Comparison of ENCODE assay signal across 15 cellular contexts in genomic region chr2:96801464-96802280, GRCh38. TPM values are rescaled to one million over a fixed set of nuclear protein-coding genes. Genes with fewer than 3 reads are reported as not detected.
DNase-seq lines count a peak whose midpoint lies in the region; ATAC-seq, FAIRE-seq and TF ChIP-seq lines count a peak whose summit lies in the region.
"Had no signal": no experiment of that assay in that cellular context is flagged by ENCODE, and none has a peak within 500 bp of the region (broad histone marks: within the 10 kb centered on the region; RNA-seq: fewer than 3 reads in every experiment).

No MANE protein-coding gene starts in this region.

- no peak overlapping the region for H3K4ac ChIP-seq in IMR-90 (ENCODE audit: low read depth, low read length)

- H3K4me3 ChIP-seq in left ventricle myocardium inferior, result no peak overlapping the region
- no peak overlapping the region for H3K4me3 ChIP-seq in IMR-90 (ENCODE audit: insufficient read depth, low read depth, low read length)
- H3K4me3 ChIP-seq in GM12878, result no peak overlapping the region
- H3K4me3 ChIP-seq: upper lobe of right lung had no signal

- 0 out of 2 replicates have a peak, but pooled peaks cover 3% of the 10 kb centered on the region for H3K9me1 ChIP-seq in IMR-90 (ENCODE audit: insufficient read depth, low read length)

- H4K91ac ChIP-seq in IMR-90 (ENCODE audit: insufficient read depth, low read depth, low read length), result no peak overlapping the region

- H3K27me3 ChIP-seq in left ventricle myocardium inferior (ENCODE audit: low read depth) (no peaks in the 10 kb centered on the region), IMR-90 (ENCODE audit: control insufficient read depth, insufficient read depth, low read length) (no peaks in the 10 kb centered on the region), GM12878 (replicated peaks in 1 of 2; ENCODE audit: control insufficient read depth in 2 of 2, insufficient read depth in 2 of 2, low read length in 1 of 2) (no peaks in the 10 kb centered on the region)
- H3K27me3 ChIP-seq: upper lobe of right lung had no signal

- no peak for TF ChIP-seq POLR2A in IMR-90 (IDR thresholded peaks at IDR 0.05; ENCODE audit: low read depth, low read length)
- no peak for TF ChIP-seq POLR2A in GM12878 (IDR thresholded peaks at IDR 0.05; ENCODE audit: low read depth, low read length)

- H3K4me1 Mint-ChIP-seq in stimulated activated effector memory CD8-positive, alpha-beta T cell treated with anti-CD3 and anti-CD28 coated beads, Interleukin-12 subunit alpha, Interleukin-12 subunit beta, amount 100 ng/mL, for 72 hours, result peaks cover 7% of the 10 kb centered on the region
- H3K4me1 Mint-ChIP-seq in activated CD4-positive, alpha-beta T cell treated with anti-CD3 and anti-CD28 coated beads, Interleukin-2, amount 10 ng/mL, durations not matched to agents 24 days and 14 days, result peaks cover 6% of the 10 kb centered on the region

- no peaks in the 10 kb centered on the region for H3K9me3 ChIP-seq in left ventricle myocardium inferior (replicated peaks)
- H3K9me3 ChIP-seq in IMR-90 (ENCODE audit: control insufficient read depth, insufficient read depth, low read length), result no peaks in the 10 kb centered on the region
- H3K9me3 ChIP-seq in GM12878 (replicated peaks; ENCODE audit: control insufficient read depth, insufficient read depth, low read length), result no peaks in the 10 kb centered on the region
- H3K9me3 ChIP-seq: upper lobe of right lung had no signal

- no peak overlapping the region for H3K23ac ChIP-seq in IMR-90 (ENCODE audit: low read depth, low read length)

- H3K56ac ChIP-seq in IMR-90 (ENCODE audit: extremely low read depth, insufficient read depth, low read length), result no peak overlapping the region

- H3K79me1 ChIP-seq in IMR-90 (ENCODE audit: low read depth in 1 of 2, low read length in 2 of 2), result no peaks in the 10 kb centered on the region

- H2AFZ ChIP-seq in IMR-90 (replicated peaks; ENCODE audit: low read length, poor library complexity) (no peak overlapping the region), GM12878 (ENCODE audit: control insufficient read depth, low read depth, low read length) (peak overlapping the region; percentile 33; the same call in 1 of the 2 replicates)

- FAIRE-seq in GM12878 (lab: Jason Lieb, UNC), result peak; percentile 31

- TF ChIP-seq RAD21 in IMR-90 (IDR thresholded peaks at IDR 0.05; ENCODE audit: low read length), result no peak
- no peak for TF ChIP-seq RAD21 in GM12878 (IDR thresholded peaks at IDR 0.05; ENCODE audit: insufficient read depth, low read depth, low read length)

- H3K36me3 ChIP-seq in left ventricle myocardium inferior (peaks cover 58% of the 10 kb centered on the region), IMR-90 (ENCODE audit: control insufficient read depth, insufficient read depth, low read length) (peaks cover 2% of the 10 kb centered on the region), GM12878 (ENCODE audit: control insufficient read depth in 2 of 2, insufficient read depth in 2 of 2, low read length in 1 of 2) (peaks cover 19 to 23% of the 10 kb centered on the region in 2 experiments)

- peak overlapping the region; percentile 58 for H2AK9ac ChIP-seq in IMR-90 (replicated peaks; ENCODE audit: low read depth, low read length, poor library complexity)

- H4K20me1 ChIP-seq in IMR-90 (ENCODE audit: insufficient read depth, low read length) (no peaks in the 10 kb centered on the region), GM12878 (ENCODE audit: control insufficient read depth, insufficient read depth) (no peaks in the 10 kb centered on the region)

- RAD21 ChIA-PET in GM12878 (lab: Charles Lee; ENCODE audit: unreplicated experiment), result interaction anchor here (1.0 to 2.1 kb wide), 8 partner anchors 17 to 535 kb away, joined by 3 to 15 read pairs (median 4); partner anchors contain the start of gene CNNM4

- TF ChIP-seq EP300 in GM12878 (IDR thresholded peaks at IDR 0.05; ENCODE audit: borderline replicate concordance in 1 of 2, control insufficient read depth in 1 of 2, low read depth in 2 of 2, low read length in 2 of 2), result no peak

- intact Hi-C loops in Right ventricle myocardium superior (cut with DNase I), result no loop called here
- intact Hi-C loops in left ventricle myocardium inferior (cut with micrococcal nuclease), result no loop called here
- intact Hi-C loops in IMR-90 (cut with micrococcal nuclease), result loop anchor here (5.0 kb wide), 1 partner anchor 39 kb away; the partner anchor contains the start of gene CNNM4
- intact Hi-C loops in GM12878 (cut with micrococcal nuclease; ENCODE audit: unreplicated experiment), result loop anchor here (2.0 to 5.0 kb wide), 2 partner anchors 37 to 164 kb away; partner anchors contain the start of gene KANSL3
- intact Hi-C loops in activated CD4-positive, alpha-beta T cell treated with anti-CD3 and anti-CD28 coated beads, Interleukin-2, amount 10 ng/mL, durations not matched to agents 24 days and 14 days (cut with micrococcal nuclease), result loop anchor here (1.0 to 2.0 kb wide), 3 partner anchors 14 to 61 kb away; partner anchors contain the start of genes CNNM4 and LMAN2L

- H2BK120ac ChIP-seq in IMR-90 (ENCODE audit: low read depth, low read length), result no peak overlapping the region

- H2BK20ac ChIP-seq in IMR-90 (ENCODE audit: low read depth, low read length), result no peak overlapping the region

- dilution Hi-C loops in IMR-90 (cut with HindIII; ENCODE audit: low sequenced_read_pairs, unreplicated experiment), result no loop called here

- H3K36me3 Mint-ChIP-seq in stimulated activated effector memory CD8-positive, alpha-beta T cell treated with anti-CD3 and anti-CD28 coated beads, Interleukin-12 subunit alpha, Interleukin-12 subunit beta, amount 100 ng/mL, for 72 hours, result peaks cover 21% of the 10 kb centered on the region
- peaks cover 7% of the 10 kb centered on the region for H3K36me3 Mint-ChIP-seq in activated CD4-positive, alpha-beta T cell treated with anti-CD3 and anti-CD28 coated beads, Interleukin-2, amount 10 ng/mL, durations not matched to agents 24 days and 14 days (ENCODE audit: low read depth)

- H3K27ac ChIP-seq in left ventricle myocardium inferior (replicated peaks) (no peak overlapping the region), IMR-90 (ENCODE audit: insufficient read depth, low read length) (no peak overlapping the region), GM12878 (ENCODE audit: control insufficient read depth, insufficient read depth) (peak overlapping the region; percentile 37; the same call in 1 of the 2 replicates)
- H3K27ac ChIP-seq: epithelial cell of prostate, parathyroid adenoma, upper lobe of right lung had no signal

- no peaks in the 10 kb centered on the region for H3K27me3 Mint-ChIP-seq in activated CD4-positive, alpha-beta T cell treated with anti-CD3 and anti-CD28 coated beads, Interleukin-2, amount 10 ng/mL, durations not matched to agents 24 days and 14 days
- H3K27me3 Mint-ChIP-seq: activated B cell treated with CpG ODN at 0.5 μM for 24 hours; activated CD4-positive, alpha-beta memory T cell treated with anti-CD3 and anti-CD28 coated beads for 36 hours had no signal

- H2BK15ac ChIP-seq in IMR-90 (ENCODE audit: low read depth, low read length), result no peak overlapping the region

- peaks cover 7% of the 10 kb centered on the region for H3K4me1 ChIP-seq in left ventricle myocardium inferior
- no peaks in the 10 kb centered on the region for H3K4me1 ChIP-seq in IMR-90 (ENCODE audit: control insufficient read depth, insufficient read depth, low read length)
- H3K4me1 ChIP-seq in GM12878 (ENCODE audit: control insufficient read depth, insufficient read depth, low read length), result peaks cover 18% of the 10 kb centered on the region
- H3K4me1 ChIP-seq: upper lobe of right lung had no signal

- H3K27ac Mint-ChIP-seq in stimulated activated effector memory CD8-positive, alpha-beta T cell treated with anti-CD3 and anti-CD28 coated beads, Interleukin-12 subunit alpha, Interleukin-12 subunit beta, amount 100 ng/mL, for 72 hours, result no peak overlapping the region
- no peak overlapping the region for H3K27ac Mint-ChIP-seq in activated CD4-positive, alpha-beta T cell treated with anti-CD3 and anti-CD28 coated beads, Interleukin-2, amount 10 ng/mL, durations not matched to agents 24 days and 14 days
- H3K27ac Mint-ChIP-seq: activated B cell treated with CpG ODN at 0.5 μM for 24 hours; activated CD4-positive, alpha-beta memory T cell treated with anti-CD3 and anti-CD28 coated beads for 36 hours; immature natural killer cell had no signal

- H3K4me2 ChIP-seq in IMR-90 (ENCODE audit: low read depth, low read length), result no peak overlapping the region
- no peak overlapping the region for H3K4me2 ChIP-seq in GM12878 (ENCODE audit: control insufficient read depth, insufficient read depth)

- peak overlapping the region; percentile 24 for H2BK5ac ChIP-seq in IMR-90 (ENCODE audit: low read depth, low read length, poor library complexity, severe bottlenecking)

- WGBS in IMR-90 (ENCODE audit: extremely low coverage in 2 of 2, insufficient read length in 1 of 2), 2 experiments, result 96% methylated on average over 3 of the region's 4 CpGs; no CpG with 5 or more reads in 1 of the 2 experiments
- WGBS in GM12878 (ENCODE audit: insufficient coverage, insufficient replicate concordance, low lambda C conversion rate, missing lambda C conversion rate), result 82% methylated on average over 4 of the region's 4 CpGs

- CTCF ChIA-PET in IMR-90 (lab: Yijun Ruan, JAX), result interaction anchor here (1.0 kb wide), 1 partner anchor 16 kb away, joined by 3 read pairs; no protein-coding TSS in a partner anchor
- CTCF ChIA-PET in GM12878 (lab: Yijun Ruan, JAX), result interaction anchor here (0.7 to 2.6 kb wide), 15 partner anchors 8 to 199 kb away, joined by 3 to 42 read pairs (median 4); partner anchors contain the start of gene CNNM4

- H3K14ac ChIP-seq in IMR-90 (replicated peaks; ENCODE audit: low read depth, low read length), result no peak overlapping the region

- no peak for DNase-seq in Right ventricle myocardium superior
- no peak for DNase-seq in left ventricle myocardium inferior
- no peak for DNase-seq in IMR-90
- no peak for DNase-seq in GM12878 (ENCODE audit: low read depth, low spot score)
- DNase-seq in stimulated activated effector memory CD8-positive, alpha-beta T cell treated with anti-CD3 and anti-CD28 coated beads, Interleukin-12 subunit alpha, Interleukin-12 subunit beta, amount 100 ng/mL, for 72 hours (ENCODE audit: low spot score in 2 of 2), result no peak
- DNase-seq in SHP77 treated with DMSO at 0.1 percent for 48 hours (lab: John Stamatoyannopoulos, UW), result no peak
- no peak for DNase-seq in activated CD4-positive, alpha-beta T cell treated with anti-CD3 and anti-CD28 coated beads, Interleukin-2, amount 10 ng/mL, durations not matched to agents 24 days and 14 days

- H3K9ac ChIP-seq in IMR-90 (ENCODE audit: low read depth, low read length) (no peak overlapping the region), GM12878 (ENCODE audit: control insufficient read depth, insufficient read depth, low read length) (0 out of 2 replicates have a peak overlapping the region, but pooled peaks have one; percentile 0)
- H3K9ac ChIP-seq: parathyroid adenoma had no signal

- POLR2A ChIA-PET in IMR-90 (lab: Charles Lee; ENCODE audit: unreplicated experiment), result no interaction called here
- POLR2A ChIA-PET in GM12878 (lab: Charles Lee), result interaction anchor here (0.6 to 1.0 kb wide), 2 partner anchors 27 to 57 kb away, joined by 3 to 9 read pairs; no protein-coding TSS in a partner anchor

- TF ChIP-seq CTCF in left ventricle myocardium inferior (IDR thresholded peaks at IDR 0.05; ENCODE audit: borderline replicate concordance) (no peak), IMR-90 (conservative IDR thresholded peaks at IDR 0.05; ENCODE audit: low read depth, low read length) (no peak), GM12878 (IDR thresholded peaks at IDR 0.05 in 2 of 3, conservative IDR thresholded peaks at IDR 0.05 in 1 of 3; ENCODE audit: control insufficient read depth in 2 of 3, extremely low read depth in 1 of 3, insufficient read depth in 1 of 3, low read depth in 3 of 3, low read length in 3 of 3) (no peak)

- H2AK5ac ChIP-seq in IMR-90 (ENCODE audit: low read depth, low read length), result no peak overlapping the region; the same call in 1 of the 2 replicates

- SMC1A ChIA-PET in GM12878 (lab: Charles Lee; ENCODE audit: uncharacterized antibody, unreplicated experiment), result interaction anchor here (0.8 to 2.4 kb wide), 7 partner anchors 9 to 41 kb away, joined by 3 to 16 read pairs (median 4); partner anchors contain the start of gene CNNM4

- H3K79me2 ChIP-seq in GM12878 (ENCODE audit: control insufficient read depth, insufficient read depth, low read length), result no peaks in the 10 kb centered on the region
- H3K79me2 ChIP-seq: parathyroid adenoma had no signal

- ATAC-seq in Right ventricle myocardium superior (ENCODE audit: poor library complexity) (peak; percentile 4), IMR-90 (ENCODE audit: low read depth) (no peak), GM12878 (no peak), HG02970 (IDR thresholded peaks at IDR 0.05; ENCODE audit: low FRiP score, unreplicated experiment) (no peak)
- ATAC-seq in stimulated activated effector memory CD8-positive, alpha-beta T cell treated with anti-CD3 and anti-CD28 coated beads, Interleukin-12 subunit alpha, Interleukin-12 subunit beta, amount 100 ng/mL, for 72 hours, result peak; percentile 29

- no peaks in the 10 kb centered on the region for H3K9me3 Mint-ChIP-seq in stimulated activated effector memory CD8-positive, alpha-beta T cell treated with anti-CD3 and anti-CD28 coated beads, Interleukin-12 subunit alpha, Interleukin-12 subunit beta, amount 100 ng/mL, for 72 hours
- H3K9me3 Mint-ChIP-seq in activated CD4-positive, alpha-beta T cell treated with anti-CD3 and anti-CD28 coated beads, Interleukin-2, amount 10 ng/mL, durations not matched to agents 24 days and 14 days, result no peaks in the 10 kb centered on the region
- H3K9me3 Mint-ChIP-seq: activated B cell treated with CpG ODN at 0.5 μM for 24 hours; activated CD4-positive, alpha-beta memory T cell treated with anti-CD3 and anti-CD28 coated beads for 36 hours; immature natural killer cell; nephron had no signal

- H3K4me3 Mint-ChIP-seq in stimulated activated effector memory CD8-positive, alpha-beta T cell treated with anti-CD3 and anti-CD28 coated beads, Interleukin-12 subunit alpha, Interleukin-12 subunit beta, amount 100 ng/mL, for 72 hours, result no peak overlapping the region
- H3K4me3 Mint-ChIP-seq in activated CD4-positive, alpha-beta T cell treated with anti-CD3 and anti-CD28 coated beads, Interleukin-2, amount 10 ng/mL, durations not matched to agents 24 days and 14 days, result no peak overlapping the region
- H3K4me3 Mint-ChIP-seq: activated B cell treated with CpG ODN at 0.5 μM for 24 hours; activated CD4-positive, alpha-beta memory T cell treated with anti-CD3 and anti-CD28 coated beads for 36 hours; immature natural killer cell; nephron had no signal

- BruUV-seq in IMR-90 (replicated peaks; lab: Mats Ljungman, UMichigan) (no TSS peak), GM12878 (replicated peaks; lab: Mats Ljungman, UMichigan) (TSS peak; percentile 46)

- H3K18ac ChIP-seq in IMR-90 (ENCODE audit: low read depth, low read length), result no peak overlapping the region

- no peak overlapping the region for H4K5ac ChIP-seq in IMR-90 (ENCODE audit: low read depth, low read length)

- in situ Hi-C loops in IMR-90 (cut with MboI; ENCODE audit: low sequenced_read_pairs) (no loop called here), GM12878 (cut with MboI) (no loop called here)

- H4K8ac ChIP-seq in IMR-90 (ENCODE audit: low read depth in 2 of 2, low read length in 2 of 2), result no peak overlapping the region

RNA-seq across cellular contexts. Expression of gene CNNM3, which starts 14.4 kb away (rescaled TPM):
- total RNA-seq in Right ventricle myocardium superior (13.5 TPM), left ventricle myocardium inferior (11.1 TPM), IMR-90 (2012; rRNA removed) (2.2 and 2.3 TPM in 2 replicates), GM12878 (2014; rRNA removed) (4.0 and 4.7 TPM in 2 replicates), GM12878 (2014; rRNA removed; fragmentation: Illumina TruSeq; extraction: Trizol) (2.8 and 3.2 TPM in 2 replicates), GM12878 (2021) (14.3 and 14.9 TPM in 2 replicates)
- polyA plus RNA-seq in IMR-90 (2012; rRNA removed) (6.1 and 6.3 TPM in 2 replicates), GM12878 (2011; rRNA removed) (3.2 and 9.6 TPM in 2 replicates), GM12878 (2014; fragmentation: Illumina TruSeq; extraction: Trizol) (1.8 and 7.9 TPM in 2 replicates), GM12878 (2014; fragmentation: Nextera tagmentation; extraction: Ambion mirVana) (1 to 10 TPM in 1 of 2 experiments, under 1 TPM in 1; 0.72 to 1.9 TPM), GM12878 (2014; rRNA removed) (7.6 and 9.5 TPM in 2 replicates), GM12878 (2016; fragmentation: Nextera tagmentation; extraction: Ambion mirVana) (1 to 10 TPM; 2.6 to 3.0 TPM)
- 4.7 and 6.3 TPM in 2 replicates for polyA plus RNA-seq in IMR-90 (2012; cell fraction: cytosol; rRNA removed)
- 7.9 and 10.3 TPM in 2 replicates for polyA plus RNA-seq in IMR-90 (2012; cell fraction: nucleus; rRNA removed; ENCODE audit: low replicate concordance)
- 20.3 and 22.8 TPM in 2 replicates for total RNA-seq in GM12878 (2013; cell fraction: nucleolus; rRNA removed)
- 3.6 TPM for polyA plus RNA-seq in GM12878 (2011; ENCODE audit: low read depth)
- polyA plus RNA-seq in GM12878 (2011; cell fraction: cytosol; rRNA removed), result 12.6 and 16.8 TPM in 2 replicates
- 28.6 and 33.7 TPM in 2 replicates for polyA plus RNA-seq in GM12878 (2011; cell fraction: nucleus; rRNA removed)
- 7.6 and 8.5 TPM in 2 replicates for polyA plus RNA-seq in GM12878 (2012)
- polyA minus RNA-seq in GM12878 (2011; rRNA and poly(A)+ RNA removed), result 15.1 and 29.7 TPM in 2 replicates
- 14.7 and 16.7 TPM in 2 replicates for polyA minus RNA-seq in GM12878 (2011; cell fraction: cytosol; rRNA and poly(A)+ RNA removed)
- 10.8 and 21.8 TPM in 2 replicates for polyA minus RNA-seq in GM12878 (2011; cell fraction: nucleus; rRNA and poly(A)+ RNA removed)
- 29.4 and 30.5 TPM in 2 replicates for total RNA-seq in activated CD4-positive, alpha-beta T cell treated with anti-CD3 and anti-CD28 coated beads, Interleukin-2, amount 10 ng/mL, durations not matched to agents 24 days and 14 days

RNA-seq across cellular contexts. Expression of gene CNNM4, which starts 41.0 kb away (rescaled TPM):
- total RNA-seq in Right ventricle myocardium superior (31.4 TPM), left ventricle myocardium inferior (28.9 TPM), IMR-90 (2012; rRNA removed) (1.4 and 2.0 TPM in 2 replicates), GM12878 (2014; rRNA removed) (6.6 and 9.0 TPM in 2 replicates), GM12878 (2014; rRNA removed; fragmentation: Illumina TruSeq; extraction: Trizol) (6.4 and 7.2 TPM in 2 replicates), GM12878 (2021) (13.8 and 14.4 TPM in 2 replicates)
- polyA plus RNA-seq in IMR-90 (2012; rRNA removed) (4.1 and 4.6 TPM in 2 replicates), GM12878 (2011; rRNA removed) (5.3 and 10.1 TPM in 2 replicates), GM12878 (2014; fragmentation: Illumina TruSeq; extraction: Trizol) (12.6 and 13.7 TPM in 2 replicates), GM12878 (2014; fragmentation: Nextera tagmentation; extraction: Ambion mirVana) (1 to 10 TPM; 2.4 to 2.8 TPM), GM12878 (2014; rRNA removed) (10.1 and 10.4 TPM in 2 replicates), GM12878 (2016; fragmentation: Nextera tagmentation; extraction: Ambion mirVana) (1 to 10 TPM; 2.7 to 7.2 TPM)
- polyA plus RNA-seq in IMR-90 (2012; cell fraction: cytosol; rRNA removed), result 2.7 and 3.6 TPM in 2 replicates
- 4.3 TPM in 2 replicates for polyA plus RNA-seq in IMR-90 (2012; cell fraction: nucleus; rRNA removed; ENCODE audit: low replicate concordance)
- total RNA-seq in GM12878 (2013; cell fraction: nucleolus; rRNA removed), result 38.9 and 42.1 TPM in 2 replicates
- polyA plus RNA-seq in GM12878 (2011; ENCODE audit: low read depth), result 7.6 TPM
- polyA plus RNA-seq in GM12878 (2011; cell fraction: cytosol; rRNA removed), result 13.4 and 15.7 TPM in 2 replicates
- polyA plus RNA-seq in GM12878 (2011; cell fraction: nucleus; rRNA removed), result 14.4 and 17.6 TPM in 2 replicates
- 11.7 and 18.3 TPM in 2 replicates for polyA plus RNA-seq in GM12878 (2012)
- 16.5 and 23.7 TPM in 2 replicates for polyA minus RNA-seq in GM12878 (2011; rRNA and poly(A)+ RNA removed)
- 8.3 and 10.2 TPM in 2 replicates for polyA minus RNA-seq in GM12878 (2011; cell fraction: cytosol; rRNA and poly(A)+ RNA removed)
- polyA minus RNA-seq in GM12878 (2011; cell fraction: nucleus; rRNA and poly(A)+ RNA removed), result 10.4 and 13.0 TPM in 2 replicates
- 10.1 and 11.2 TPM in 2 replicates for total RNA-seq in activated CD4-positive, alpha-beta T cell treated with anti-CD3 and anti-CD28 coated beads, Interleukin-2, amount 10 ng/mL, durations not matched to agents 24 days and 14 days

RNA-seq across cellular contexts. Expression of gene ANKRD23, which starts 42.1 kb away (rescaled TPM):
- total RNA-seq in Right ventricle myocardium superior (10.6 TPM), left ventricle myocardium inferior (14.4 TPM), IMR-90 (2012; rRNA removed) (0.54 and 0.83 TPM in 2 replicates), GM12878 (2014; rRNA removed) (2.7 and 3.3 TPM in 2 replicates), GM12878 (2014; rRNA removed; fragmentation: Illumina TruSeq; extraction: Trizol) (2.6 and 2.8 TPM in 2 replicates), GM12878 (2021) (3.5 and 3.9 TPM in 2 replicates)
- polyA plus RNA-seq in IMR-90 (2012; rRNA removed) (1.5 and 1.6 TPM in 2 replicates), GM12878 (2011; rRNA removed) (1.7 and 2.3 TPM in 2 replicates), GM12878 (2014; fragmentation: Illumina TruSeq; extraction: Trizol) (1.5 and 2.0 TPM in 2 replicates), GM12878 (2014; fragmentation: Nextera tagmentation; extraction: Ambion mirVana) (under 1 TPM; 0.34 to 0.77 TPM), GM12878 (2014; rRNA removed) (5.3 and 6.2 TPM in 2 replicates), GM12878 (2016; fragmentation: Nextera tagmentation; extraction: Ambion mirVana) (1 to 10 TPM; 2.6 to 2.8 TPM)
- 0.19 and 0.77 TPM in 2 replicates for polyA plus RNA-seq in IMR-90 (2012; cell fraction: cytosol; rRNA removed)
- 9.2 and 17.0 TPM in 2 replicates for polyA plus RNA-seq in IMR-90 (2012; cell fraction: nucleus; rRNA removed; ENCODE audit: low replicate concordance)
- total RNA-seq in GM12878 (2013; cell fraction: nucleolus; rRNA removed), result 12.3 and 15.0 TPM in 2 replicates
- 1.00 TPM for polyA plus RNA-seq in GM12878 (2011; ENCODE audit: low read depth)
- 1.1 and 2.2 TPM in 2 replicates for polyA plus RNA-seq in GM12878 (2011; cell fraction: cytosol; rRNA removed)
- 17.6 and 25.2 TPM in 2 replicates for polyA plus RNA-seq in GM12878 (2011; cell fraction: nucleus; rRNA removed)
- 2.0 and 2.6 TPM in 2 replicates for polyA plus RNA-seq in GM12878 (2012)
- 1.6 and 1.9 TPM in 2 replicates for polyA minus RNA-seq in GM12878 (2011; rRNA and poly(A)+ RNA removed)
- 0.94 TPM in 1 of 2 replicates, not detected in the other for polyA minus RNA-seq in GM12878 (2011; cell fraction: cytosol; rRNA and poly(A)+ RNA removed)
- polyA minus RNA-seq in GM12878 (2011; cell fraction: nucleus; rRNA and poly(A)+ RNA removed), result 3.1 and 4.7 TPM in 2 replicates
- total RNA-seq in activated CD4-positive, alpha-beta T cell treated with anti-CD3 and anti-CD28 coated beads, Interleukin-2, amount 10 ng/mL, durations not matched to agents 24 days and 14 days, result 6.7 and 8.4 TPM in 2 replicates

RNA-seq across cellular contexts. Expression of gene ANKRD39, which starts 56.1 kb away (rescaled TPM):
- total RNA-seq in Right ventricle myocardium superior (14.6 TPM), left ventricle myocardium inferior (14.3 TPM), IMR-90 (2012; rRNA removed) (12.5 and 13.6 TPM in 2 replicates), GM12878 (2014; rRNA removed) (30.0 and 32.1 TPM in 2 replicates), GM12878 (2014; rRNA removed; fragmentation: Illumina TruSeq; extraction: Trizol) (11.2 and 11.5 TPM in 2 replicates), GM12878 (2021) (23.0 and 24.9 TPM in 2 replicates)
- polyA plus RNA-seq in IMR-90 (2012; rRNA removed) (15.9 and 17.0 TPM in 2 replicates), GM12878 (2011; rRNA removed) (9.1 and 18.6 TPM in 2 replicates), GM12878 (2014; fragmentation: Illumina TruSeq; extraction: Trizol) (1.8 and 7.4 TPM in 2 replicates), GM12878 (2014; fragmentation: Nextera tagmentation; extraction: Ambion mirVana) (10 to 100 TPM; 18.0 to 22.5 TPM), GM12878 (2014; rRNA removed) (31.8 and 37.9 TPM in 2 replicates), GM12878 (2016; fragmentation: Nextera tagmentation; extraction: Ambion mirVana) (10 to 100 TPM; 30.3 to 36.2 TPM)
- 13.1 and 24.9 TPM in 2 replicates for polyA plus RNA-seq in IMR-90 (2012; cell fraction: cytosol; rRNA removed)
- polyA plus RNA-seq in IMR-90 (2012; cell fraction: nucleus; rRNA removed; ENCODE audit: low replicate concordance), result 13.0 and 25.7 TPM in 2 replicates
- total RNA-seq in GM12878 (2013; cell fraction: nucleolus; rRNA removed), result 24.3 and 25.0 TPM in 2 replicates
- polyA plus RNA-seq in GM12878 (2011; ENCODE audit: low read depth), result 8.5 TPM
- 18.4 and 28.0 TPM in 2 replicates for polyA plus RNA-seq in GM12878 (2011; cell fraction: cytosol; rRNA removed)
- polyA plus RNA-seq in GM12878 (2011; cell fraction: nucleus; rRNA removed), result 25.2 and 29.1 TPM in 2 replicates
- 16.2 and 19.1 TPM in 2 replicates for polyA plus RNA-seq in GM12878 (2012)
- polyA minus RNA-seq in GM12878 (2011; rRNA and poly(A)+ RNA removed), result 7.2 and 13.4 TPM in 2 replicates
- 4.2 and 4.8 TPM in 2 replicates for polyA minus RNA-seq in GM12878 (2011; cell fraction: cytosol; rRNA and poly(A)+ RNA removed)
- 4.8 and 9.9 TPM in 2 replicates for polyA minus RNA-seq in GM12878 (2011; cell fraction: nucleus; rRNA and poly(A)+ RNA removed)
- total RNA-seq in activated CD4-positive, alpha-beta T cell treated with anti-CD3 and anti-CD28 coated beads, Interleukin-2, amount 10 ng/mL, durations not matched to agents 24 days and 14 days, result 37.0 and 44.0 TPM in 2 replicates

Comparison
In these comparisons a context has a peak if more than half of its experiments do, and no peak if none do; other contexts are left out.
1. ATAC-seq: peak in Right ventricle myocardium superior (single experiment) and stimulated activated effector memory CD8-positive, alpha-beta T cell treated with anti-CD3 and anti-CD28 coated beads, Interleukin-12 subunit alpha, Interleukin-12 subunit beta, amount 100 ng/mL, for 72 hours (single experiment); none in IMR-90 (single experiment), GM12878 (single experiment) and HG02970 (single experiment).
2. intact Hi-C loops: an anchor here in IMR-90 (5.0 kb wide), GM12878 (2.0 to 5.0 kb wide) and activated CD4-positive, alpha-beta T cell treated with anti-CD3 and anti-CD28 coated beads, Interleukin-2, amount 10 ng/mL, durations not matched to agents 24 days and 14 days (1.0 to 2.0 kb wide); none called in Right ventricle myocardium superior and left ventricle myocardium inferior.